In the genomic region with DNA sequence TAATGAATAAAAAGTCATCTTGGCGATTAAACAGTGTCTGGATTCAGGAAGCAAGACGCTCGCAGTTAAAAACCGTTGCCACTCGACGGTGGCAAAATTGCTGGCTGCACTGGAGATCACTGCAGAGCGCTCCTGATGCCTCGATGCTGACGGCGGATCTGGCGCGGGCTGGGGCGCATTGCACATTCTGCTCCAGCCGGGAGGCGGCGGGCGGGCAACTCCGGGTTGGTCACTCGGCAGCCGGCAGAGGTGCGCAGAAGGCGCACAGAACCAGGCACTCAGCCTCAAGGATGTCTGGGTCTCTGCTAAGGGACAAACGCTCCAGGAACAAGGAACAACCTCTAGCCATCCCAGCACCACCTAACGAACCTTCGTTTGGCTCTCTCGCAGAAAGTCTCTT, we compare ENCODE assay signal across 13 cellular contexts.
DNase-seq lines count a peak whose midpoint lies in the region; ATAC-seq, FAIRE-seq and TF ChIP-seq lines count a peak whose summit lies in the region.
"Had no signal": no experiment of that assay in that cellular context is flagged by ENCODE, and none has a peak within 500 bp of the region (broad histone marks: within the 10 kb centered on the region; RNA-seq: fewer than 3 reads in every experiment).

No MANE protein-coding gene starts in this region.

- H3K9me1 ChIP-seq in K562 (ENCODE audit: control insufficient read depth, insufficient read depth, low read length), result no peaks in the 10 kb centered on the region

- peaks cover 12% of the 10 kb centered on the region for H3K4me1 Mint-ChIP-seq in CD8-positive, alpha-beta T cell (ENCODE audit: low read depth)
- peaks cover 3% of the 10 kb centered on the region for H3K4me1 Mint-ChIP-seq in osteocyte (ENCODE audit: unreplicated experiment)
- H3K4me1 Mint-ChIP-seq: central memory CD8-positive, alpha-beta T cell had no signal

- no peak for DNase-seq in CD8-positive, alpha-beta T cell
- DNase-seq in GM23248 (peak; percentile 10), K562 (ENCODE audit: extremely low read depth in 1 of 4, low spot score in 3 of 4) (peak in 1 of 4 experiments; percentile 1), mesenchymal stem cell (no peak), NCI-H187 treated with DMSO at 0.1 percent for 48 hours (lab: John Stamatoyannopoulos, UW) (no peak), esophagus squamous epithelium (lab: John Stamatoyannopoulos, UW) (no peak), GOT3 (lab: John Stamatoyannopoulos, UW) (no peak), osteocyte (ENCODE audit: extremely low spot score, unreplicated experiment) (no peak)
- DNase-seq: activated effector memory CD4-positive, alpha-beta T cell treated with anti-CD3 and anti-CD28 coated beads, Interleukin-2, amount 50 U/mL, for 16 hours; NCI-H146; PC-3 had no signal

- H3K27ac ChIP-seq in CD8-positive, alpha-beta T cell (ENCODE audit: low read depth, low read length), result no peak overlapping the region
- H3K27ac ChIP-seq in GM23248 (no peak overlapping the region), K562 (ENCODE audit: extremely low read depth, low read depth, low read length) (no peak overlapping the region), mesenchymal stem cell (ENCODE audit: low read length, poor library complexity, severe bottlenecking) (no peak overlapping the region), esophagus squamous epithelium (no peak overlapping the region)
- H3K27ac ChIP-seq: vagina had no signal

- no peaks in the 10 kb centered on the region for H3K36me3 ChIP-seq in CD8-positive, alpha-beta T cell (ENCODE audit: insufficient read depth, low read length)
- H3K36me3 ChIP-seq in GM23248 (ENCODE audit: low read depth) (no peaks in the 10 kb centered on the region), K562 (ENCODE audit: control insufficient read depth, insufficient read depth, low read length) (no peaks in the 10 kb centered on the region), mesenchymal stem cell (ENCODE audit: control insufficient read depth in 1 of 2, insufficient read depth in 2 of 2, low read depth in 1 of 2, low read length in 2 of 2) (no peaks in the 10 kb centered on the region), esophagus squamous epithelium (no peaks in the 10 kb centered on the region)
- H3K36me3 ChIP-seq: vagina had no signal

- in situ Hi-C loops in GM23248 (cut with MboI) (loop anchor here (25.0 kb wide), 1 partner anchor 381 kb away; no protein-coding TSS in a partner anchor), K562 (cut with MboI) (loop anchor here (25.0 kb wide), 1 partner anchor 356 kb away; a partner anchor contains a TSS)

- H3K79me2 ChIP-seq in GM23248 (ENCODE audit: insufficient read depth), result no peaks in the 10 kb centered on the region
- H3K79me2 ChIP-seq in K562 (ENCODE audit: control insufficient read depth, insufficient read depth, low read length), result no peaks in the 10 kb centered on the region

- no peak overlapping the region for H3K27ac Mint-ChIP-seq in CD8-positive, alpha-beta T cell
- no peak overlapping the region for H3K27ac Mint-ChIP-seq in osteocyte (ENCODE audit: unreplicated experiment)

- H3K23ac ChIP-seq in mesenchymal stem cell (ENCODE audit: low read length in 2 of 2), result no peak overlapping the region

- TF ChIP-seq CTCF in CD8-positive, alpha-beta T cell (IDR thresholded peaks at IDR 0.05), result no peak
- TF ChIP-seq CTCF in K562 (IDR thresholded peaks at IDR 0.05 in 2 of 3, conservative IDR thresholded peaks at IDR 0.05 in 1 of 3; ENCODE audit: insufficient read depth in 2 of 3, low read depth in 1 of 3, low read length in 3 of 3), result no peak
- peak in 1 of 6 experiments; percentile 13 for TF ChIP-seq CTCF in esophagus squamous epithelium (IDR thresholded peaks at IDR 0.05)
- TF ChIP-seq CTCF in osteocyte (IDR thresholded peaks at IDR 0.05), result no peak

- H2AFZ ChIP-seq in GM23248, result no peak overlapping the region
- H2AFZ ChIP-seq in K562 (ENCODE audit: low read depth, low read length), result no peak overlapping the region
- H2AFZ ChIP-seq in mesenchymal stem cell (ENCODE audit: low read depth, low read length), result peak overlapping the region; percentile 67

- peak overlapping the region; percentile 26 for H3K4me3 Mint-ChIP-seq in CD8-positive, alpha-beta T cell
- H3K4me3 Mint-ChIP-seq in osteocyte (ENCODE audit: unreplicated experiment), result no peak overlapping the region
- H3K4me3 Mint-ChIP-seq: central memory CD8-positive, alpha-beta T cell had no signal

- H2BK5ac ChIP-seq in mesenchymal stem cell (ENCODE audit: low read depth, low read length, poor library complexity, severe bottlenecking), result no peak overlapping the region

- H2BK120ac ChIP-seq in mesenchymal stem cell (ENCODE audit: low read depth, low read length), result no peak overlapping the region

- no peak overlapping the region for H2AK5ac ChIP-seq in mesenchymal stem cell (ENCODE audit: low read length, severe bottlenecking)

- TF ChIP-seq RAD21 in K562 (CRISPR knock-in tag; conservative IDR thresholded peaks at IDR 0.05 in 1 of 2, IDR thresholded peaks at IDR 0.05 in 1 of 2), result no peak

- H3K79me1 ChIP-seq in mesenchymal stem cell (replicated peaks; ENCODE audit: low read length, poor library complexity, severe bottlenecking), result no peaks in the 10 kb centered on the region

- H3K4ac ChIP-seq in mesenchymal stem cell (ENCODE audit: low read depth in 1 of 2, low read length in 2 of 2), result no peak overlapping the region

- WGBS in GM23248 (ENCODE audit: low coverage in 1 of 2, low lambda C conversion rate in 2 of 2, missing lambda C conversion rate in 2 of 2), 2 experiments, result 8% methylated on average over 26 of the region's 26 CpGs
- WGBS in K562 (ENCODE audit: insufficient coverage, low coverage, missing lambda C conversion rate), result 7% methylated on average over 26 of the region's 26 CpGs
- 5% methylated on average over 26 of the region's 26 CpGs for WGBS in mesenchymal stem cell
- 3 to 5% methylated on average over 16 to 22 of the region's 26 CpGs for WGBS in esophagus squamous epithelium, 2 donors

- H3K9me2 ChIP-seq in GM23248 (ENCODE audit: insufficient read depth), result no peaks in the 10 kb centered on the region

- H3K4me1 ChIP-seq in CD8-positive, alpha-beta T cell (ENCODE audit: insufficient read depth, low read length), result peaks cover 13% of the 10 kb centered on the region
- H3K4me1 ChIP-seq in GM23248 (ENCODE audit: insufficient read depth) (no peaks in the 10 kb centered on the region), K562 (replicated peaks in 1 of 2; ENCODE audit: control insufficient read depth in 2 of 2, insufficient read depth in 2 of 2, low read length in 2 of 2) (peaks cover 0 to 8% of the 10 kb centered on the region in 2 experiments; a peak in 1 of 5 replicates), mesenchymal stem cell (ENCODE audit: control insufficient read depth, insufficient read depth, low read depth, low read length) (peaks cover 4% of the 10 kb centered on the region), esophagus squamous epithelium (peaks cover 12 to 30% (median 15%) of the 10 kb centered on the region in 3 donors)

- H4K8ac ChIP-seq in mesenchymal stem cell (ENCODE audit: low read length), result no peak overlapping the region

- peaks cover 41% of the 10 kb centered on the region for H3K27me3 Mint-ChIP-seq in CD8-positive, alpha-beta T cell (ENCODE audit: low read depth)
- peaks cover 41% of the 10 kb centered on the region for H3K27me3 Mint-ChIP-seq in osteocyte (ENCODE audit: unreplicated experiment)

- no TSS peak for BruUV-seq in K562 (replicated peaks; lab: Mats Ljungman, UMichigan)

- CTCF ChIA-PET in CD8-positive, alpha-beta T cell (lab: Charles Lee), result interaction anchor here (0.6 kb wide), 1 partner anchor 34 kb away, joined by 3 read pairs; no protein-coding TSS in a partner anchor
- CTCF ChIA-PET in K562 (lab: Yijun Ruan, JAX; ENCODE audit: low intra/inter-chr PET ratio), result no interaction called here

- FAIRE-seq in K562 (lab: Jason Lieb, UNC), result no peak

- H3K27me3 ChIP-seq in CD8-positive, alpha-beta T cell (ENCODE audit: insufficient read depth, low read length), result peaks cover 4% of the 10 kb centered on the region
- H3K27me3 ChIP-seq in GM23248 (replicated peaks; ENCODE audit: insufficient read depth), result peaks cover 53% of the 10 kb centered on the region
- H3K27me3 ChIP-seq in K562 (ENCODE audit: control insufficient read depth in 2 of 2, insufficient read depth in 2 of 2, low read length in 2 of 2), result 0 out of 5 replicates have a peak, but pooled peaks cover 0 to 9% of the 10 kb centered on the region in 2 experiments
- H3K27me3 ChIP-seq in mesenchymal stem cell (ENCODE audit: control insufficient read depth in 1 of 2, insufficient read depth in 1 of 2, low read length in 2 of 2), result peaks cover 36 to 67% of the 10 kb centered on the region in 2 experiments
- H3K27me3 ChIP-seq in esophagus squamous epithelium, result peaks cover 0 to 75% (median 13%) of the 10 kb centered on the region in 4 donors
- H3K27me3 ChIP-seq: vagina had no signal

- H3F3A ChIP-seq in GM23248 (ENCODE audit: insufficient read depth), result no peaks in the 10 kb centered on the region

- TF ChIP-seq POLR2A in K562 (conservative IDR thresholded peaks at IDR 0.05) (no peak), esophagus squamous epithelium (IDR thresholded peaks at IDR 0.05) (no peak)

- H3K9ac ChIP-seq in GM23248 (no peak overlapping the region), K562 (ENCODE audit: insufficient read depth in 1 of 2, low read depth in 2 of 2, low read length in 2 of 2) (no peak overlapping the region), mesenchymal stem cell (ENCODE audit: low read length) (no peak overlapping the region)

- H4K20me1 ChIP-seq in GM23248 (ENCODE audit: insufficient read depth) (no peaks in the 10 kb centered on the region), K562 (replicated peaks; ENCODE audit: control insufficient read depth, insufficient read depth, low read length) (no peaks in the 10 kb centered on the region)

- H3K9me3 Mint-ChIP-seq in CD8-positive, alpha-beta T cell, result no peaks in the 10 kb centered on the region
- no peaks in the 10 kb centered on the region for H3K9me3 Mint-ChIP-seq in osteocyte (ENCODE audit: unreplicated experiment)
- H3K9me3 Mint-ChIP-seq: central memory CD8-positive, alpha-beta T cell had no signal

- H3K9me3 ChIP-seq in CD8-positive, alpha-beta T cell (ENCODE audit: low read length), result no peaks in the 10 kb centered on the region
- no peaks in the 10 kb centered on the region for H3K9me3 ChIP-seq in GM23248 (ENCODE audit: low read depth)
- no peaks in the 10 kb centered on the region for H3K9me3 ChIP-seq in K562 (replicated peaks; ENCODE audit: control insufficient read depth, insufficient read depth, low read depth, low read length)
- H3K9me3 ChIP-seq in mesenchymal stem cell (ENCODE audit: control insufficient read depth, low read length), result no peaks in the 10 kb centered on the region
- no peaks in the 10 kb centered on the region for H3K9me3 ChIP-seq in esophagus squamous epithelium
- H3K9me3 ChIP-seq: vagina had no signal

- no peak overlapping the region for H3K4me3 ChIP-seq in CD8-positive, alpha-beta T cell (ENCODE audit: low read depth, low read length)
- H3K4me3 ChIP-seq in GM23248, result no peak overlapping the region
- no peak overlapping the region for H3K4me3 ChIP-seq in K562
- peak overlapping the region in 1 of 2 experiments; percentile 26 for H3K4me3 ChIP-seq in mesenchymal stem cell (ENCODE audit: insufficient read depth in 1 of 2, low read depth in 1 of 2, low read length in 2 of 2)
- H3K4me3 ChIP-seq in esophagus squamous epithelium, result peak overlapping the region in 1 of 4 donors; percentile 58

- no peak overlapping the region for H2BK15ac ChIP-seq in mesenchymal stem cell (ENCODE audit: low read depth, poor library complexity, severe bottlenecking)

- intact Hi-C loops in CD8-positive, alpha-beta T cell (cut with DNase I, micrococcal nuclease), result no loop called here
- intact Hi-C loops in K562 (cut with micrococcal nuclease) (no loop called here), esophagus squamous epithelium (cut with DNase I) (no loop called here)

- no peaks in the 10 kb centered on the region for H3K36me3 Mint-ChIP-seq in CD8-positive, alpha-beta T cell
- no peaks in the 10 kb centered on the region for H3K36me3 Mint-ChIP-seq in osteocyte (ENCODE audit: unreplicated experiment)

- POLR2A ChIA-PET in CD8-positive, alpha-beta T cell (lab: Charles Lee), result no interaction called here
- POLR2A ChIA-PET in K562 (lab: Yijun Ruan, JAX), result interaction anchor here (0.6 kb wide), 2 partner anchors 27 to 640 kb away, joined by 3 to 4 read pairs; no protein-coding TSS in a partner anchor

- ATAC-seq in CD8-positive, alpha-beta T cell, result no peak
- 0 out of 3 replicates have a peak, but pooled peaks have one; percentile 44 for ATAC-seq in K562
- ATAC-seq: PC-3 had no signal

- TF ChIP-seq EP300 in K562 (IDR thresholded peaks at IDR 0.05; ENCODE audit: low read length), result no peak

- no peak overlapping the region for H3K18ac ChIP-seq in mesenchymal stem cell (ENCODE audit: low read depth in 1 of 2, low read length in 2 of 2)

- H4K91ac ChIP-seq in mesenchymal stem cell (ENCODE audit: low read length), result no peak overlapping the region

- no peak overlapping the region for H2BK12ac ChIP-seq in mesenchymal stem cell (ENCODE audit: low read length in 2 of 2)

- no peak overlapping the region for H3K4me2 ChIP-seq in GM23248 (ENCODE audit: unreplicated experiment)
- H3K4me2 ChIP-seq in K562 (ENCODE audit: insufficient read depth, low read length), result no peak overlapping the region
- H3K4me2 ChIP-seq in mesenchymal stem cell (ENCODE audit: low read length, poor library complexity, severe bottlenecking), result no peak overlapping the region

- no peak overlapping the region for H3K14ac ChIP-seq in mesenchymal stem cell (ENCODE audit: low read length in 2 of 2)
